ENCODE assay signal across 24 cellular contexts in genomic region chr3:184377374-184377773, GRCh38. TPM values are rescaled to one million over a fixed set of nuclear protein-coding genes. Genes with fewer than 3 reads are reported as not detected.
DNase-seq lines count a peak whose midpoint lies in the region; ATAC-seq and TF ChIP-seq lines count a peak whose summit lies in the region.
"Had no signal": no experiment of that assay in that cellular context is flagged by ENCODE, and none has a peak within 500 bp of the region (broad histone marks: within the 10 kb centered on the region; RNA-seq: fewer than 3 reads in every experiment).

No MANE protein-coding gene starts in this region.

- TF ChIP-seq CTCF in endodermal cell (conservative IDR thresholded peaks at IDR 0.05) (no peak), chondrocyte (IDR thresholded peaks at IDR 0.05) (no peak)

- H3K4me1 Mint-ChIP-seq in endodermal cell: peaks cover 34% of the 10 kb centered on the region
- H3K4me1 Mint-ChIP-seq in chondrocyte (ENCODE audit: low read depth): peaks cover 17% of the 10 kb centered on the region

- H3K9ac ChIP-seq in endodermal cell (ENCODE audit: extremely low read depth, low read length, poor library complexity, severe bottlenecking): no peak overlapping the region

- no peak overlapping the region for H3K4me3 ChIP-seq in endodermal cell (ENCODE audit: low read length)
- H3K4me3 ChIP-seq in neuron (ENCODE audit: low read length): peak overlapping the region; percentile 29
- H3K4me3 ChIP-seq: coronary artery had no signal

- H3K36me3 Mint-ChIP-seq in endodermal cell (ENCODE audit: low read depth) (no peaks in the 10 kb centered on the region), chondrocyte (ENCODE audit: low read depth) (no peaks in the 10 kb centered on the region)
- H3K36me3 Mint-ChIP-seq: activated naive CD8-positive, alpha-beta T cell treated with anti-CD3 and anti-CD28 coated beads, Interleukin-2, amount 10 ng/mL, durations not matched to agents 7 days and 5 days; CD4-positive, alpha-beta memory T cell had no signal

- ATAC-seq in GM18517 (IDR thresholded peaks at IDR 0.05; ENCODE audit: unreplicated experiment): no peak
- ATAC-seq: left colon had no signal

- H3K27me3 ChIP-seq in endodermal cell (ENCODE audit: control insufficient read depth, insufficient read depth, low read length, poor library complexity, severe bottlenecking) (peaks cover 39% of the 10 kb centered on the region), neuron (ENCODE audit: insufficient read depth, low read length) (peaks cover 4% of the 10 kb centered on the region)

- H3K9me3 Mint-ChIP-seq in endodermal cell (no peaks in the 10 kb centered on the region), chondrocyte (ENCODE audit: low read depth) (no peaks in the 10 kb centered on the region)
- H3K9me3 Mint-ChIP-seq: activated naive CD8-positive, alpha-beta T cell treated with anti-CD3 and anti-CD28 coated beads, Interleukin-2, amount 10 ng/mL, durations not matched to agents 7 days and 5 days; stimulated activated naive CD8-positive, alpha-beta T cell treated with anti-CD3 and anti-CD28 coated beads, Interleukin-15, Interleukin-2, amounts not matched to agents 100 ng/mL and 50 ng/mL, for 24 hours had no signal

- H3K27ac ChIP-seq in endodermal cell (ENCODE audit: low read depth, low read length): no peak overlapping the region
- H3K27ac ChIP-seq: brain microvascular endothelial cell had no signal

- DNase-seq in COR-L47 (lab: John Stamatoyannopoulos, UW): peak; percentile 63
- DNase-seq in NCI-H2081 treated with DMSO at 0.1 percent for 48 hours (lab: John Stamatoyannopoulos, UW): peak; percentile 70
- peak; percentile 48 for DNase-seq in endodermal cell
- no peak for DNase-seq in UCSD-AML1 (lab: John Stamatoyannopoulos, UW; ENCODE audit: unreplicated experiment)
- no peak for DNase-seq in chondrocyte (ENCODE audit: low spot score)
- DNase-seq in NCI-H526 treated with DMSO at 0.1 percent for 48 hours (lab: John Stamatoyannopoulos, UW): no peak
- DNase-seq: activated CD4-positive, CD25-positive, alpha-beta regulatory T cell; activated naive CD8-positive, alpha-beta T cell treated with anti-CD3 and anti-CD28 coated beads, Interleukin-2, amount 10 ng/mL, durations not matched to agents 7 days and 5 days; brain microvascular endothelial cell; CD4-positive, alpha-beta memory T cell; foreskin fibroblast; left colon; midbrain; NCI-H446; nucleus accumbens; stimulated activated CD4-positive, alpha-beta T cell treated with anti-CD3 and anti-CD28 coated beads, Interleukin-1b, Interleukin-23, amount 100 ng/mL, for 48 hours; trophoblast cell had no signal

- peaks cover 45% of the 10 kb centered on the region for H3K27me3 Mint-ChIP-seq in endodermal cell (ENCODE audit: insufficient read depth)
- peaks cover 34% of the 10 kb centered on the region for H3K27me3 Mint-ChIP-seq in chondrocyte (ENCODE audit: low read depth)

- H3K27ac Mint-ChIP-seq in endodermal cell (no peak overlapping the region), chondrocyte (ENCODE audit: unreplicated experiment) (no peak overlapping the region)
- H3K27ac Mint-ChIP-seq: activated naive CD8-positive, alpha-beta T cell treated with anti-CD3 and anti-CD28 coated beads, Interleukin-2, amount 10 ng/mL, durations not matched to agents 7 days and 5 days; CD4-positive, alpha-beta memory T cell; stimulated activated naive CD8-positive, alpha-beta T cell treated with anti-CD3 and anti-CD28 coated beads, Interleukin-15, Interleukin-2, amounts not matched to agents 100 ng/mL and 50 ng/mL, for 24 hours had no signal

- H3K4me1 ChIP-seq in endodermal cell (ENCODE audit: control insufficient read depth, insufficient read depth, low read length): peaks cover 6% of the 10 kb centered on the region
- peaks cover 39% of the 10 kb centered on the region for H3K4me1 ChIP-seq in neuron (ENCODE audit: insufficient read depth, low read length)

- WGBS in endodermal cell (ENCODE audit: insufficient coverage in 1 of 2, insufficient read length in 1 of 2), 2 experiments: 85% methylated on average over 4 to 5 of the region's 5 CpGs

- peak overlapping the region; percentile 58 for H3K4me3 Mint-ChIP-seq in endodermal cell
- no peak overlapping the region for H3K4me3 Mint-ChIP-seq in chondrocyte (ENCODE audit: unreplicated experiment)
- H3K4me3 Mint-ChIP-seq: activated naive CD8-positive, alpha-beta T cell treated with anti-CD3 and anti-CD28 coated beads, Interleukin-2, amount 10 ng/mL, durations not matched to agents 7 days and 5 days; stimulated activated naive CD8-positive, alpha-beta T cell treated with anti-CD3 and anti-CD28 coated beads, Interleukin-15, Interleukin-2, amounts not matched to agents 100 ng/mL and 50 ng/mL, for 24 hours had no signal

- H3K36me3 ChIP-seq in endodermal cell (ENCODE audit: control insufficient read depth, insufficient read depth, low read length) (no peaks in the 10 kb centered on the region), neuron (ENCODE audit: insufficient read depth, low read length) (no peaks in the 10 kb centered on the region)
- H3K36me3 ChIP-seq: brain microvascular endothelial cell had no signal

- no peak overlapping the region for H2AFZ ChIP-seq in neuron (ENCODE audit: low read depth, low read length)

- no peaks in the 10 kb centered on the region for H3K9me3 ChIP-seq in endodermal cell (ENCODE audit: control insufficient read depth, low read length)
- no peaks in the 10 kb centered on the region for H3K9me3 ChIP-seq in neuron (ENCODE audit: low read length)

RNA-seq across cellular contexts. Expression of gene THPO, which starts 0.6 kb away (rescaled TPM):
- total RNA-seq in endodermal cell (1 to 10 TPM; 1.4 to 1.7 TPM), chondrocyte (not detected in 3 replicates)
- 1.2 TPM for polyA plus RNA-seq in endodermal cell (2013, experiment 1 of 2)
- polyA plus RNA-seq in endodermal cell (2013, experiment 2 of 2): 1.4 TPM
- total RNA-seq: activated CD8-positive, alpha-beta memory T cell treated with anti-CD3 and anti-CD28 coated beads for 36 hours; activated naive CD8-positive, alpha-beta T cell treated with anti-CD3 and anti-CD28 coated beads, Interleukin-2, amount 10 ng/mL, durations not matched to agents 7 days and 5 days; CD4-positive, alpha-beta memory T cell; endothelial cell of umbilical vein; left colon; T-helper 2 cell treated with Interferon-gamma antibody and Interleukin-4, amounts not matched to agents 100 ng/mL and 5 ng/mL, for 36 hours had no signal
- polyA plus RNA-seq: CD4-positive, alpha-beta memory T cell had no signal

RNA-seq across cellular contexts. Expression of gene CHRD, which starts 2.5 kb away (rescaled TPM):
- total RNA-seq in endodermal cell (10 to 100 TPM in 1 of 2 donors, 1 to 10 TPM in 1; 5.0 to 17.4 TPM), chondrocyte (1.4 to 4.7 TPM (median 1.5 TPM) in 3 replicates)
- polyA plus RNA-seq in endodermal cell (2013, experiment 1 of 2): 8.2 TPM
- 6.7 TPM for polyA plus RNA-seq in endodermal cell (2013, experiment 2 of 2)
- total RNA-seq: activated CD8-positive, alpha-beta memory T cell treated with anti-CD3 and anti-CD28 coated beads for 36 hours; activated naive CD8-positive, alpha-beta T cell treated with anti-CD3 and anti-CD28 coated beads, Interleukin-2, amount 10 ng/mL, durations not matched to agents 7 days and 5 days; CD4-positive, alpha-beta memory T cell; T-helper 2 cell treated with Interferon-gamma antibody and Interleukin-4, amounts not matched to agents 100 ng/mL and 5 ng/mL, for 36 hours had no signal
- polyA plus RNA-seq: CD4-positive, alpha-beta memory T cell had no signal

RNA-seq across cellular contexts. Expression of gene POLR2H, which starts 15.9 kb away (rescaled TPM):
- total RNA-seq in endodermal cell: 100 to 1,000 TPM in 1 of 2 donors, 10 to 100 TPM in 1; 95.9 to 117 TPM
- polyA plus RNA-seq in endodermal cell (2013, experiment 1 of 2): 119 TPM
- polyA plus RNA-seq in endodermal cell (2013, experiment 2 of 2): 99.0 TPM
- 49.8 to 71.0 TPM (median 50.4 TPM) in 3 replicates for total RNA-seq in chondrocyte

RNA-seq across cellular contexts. Expression of gene CLCN2, which starts 16.0 kb away (rescaled TPM):
- total RNA-seq in endodermal cell (10 to 100 TPM; 32.4 to 38.4 TPM), chondrocyte (3.1 to 6.5 TPM (median 3.1 TPM) in 3 replicates)
- polyA plus RNA-seq in endodermal cell (2013, experiment 1 of 2): 27.9 TPM
- polyA plus RNA-seq in endodermal cell (2013, experiment 2 of 2): 23.3 TPM

RNA-seq across cellular contexts. Expression of gene FAM131A, which starts 40.0 kb away (rescaled TPM):
- total RNA-seq in endodermal cell (10 to 100 TPM; 18.3 to 24.1 TPM), chondrocyte (13.4 to 15.3 TPM (median 13.4 TPM) in 3 replicates)
- 28.0 TPM for polyA plus RNA-seq in endodermal cell (2013, experiment 1 of 2)
- polyA plus RNA-seq in endodermal cell (2013, experiment 2 of 2): 25.5 TPM

Comparison
In these comparisons a context has a peak if more than half of its experiments do, and no peak if none do; other contexts are left out.
1. DNase-seq: peak in COR-L47 (single experiment), NCI-H2081 treated with DMSO at 0.1 percent for 48 hours (single experiment) and endodermal cell (single experiment); none in UCSD-AML1 (single experiment), chondrocyte (single experiment) and NCI-H526 treated with DMSO at 0.1 percent for 48 hours (single experiment).